Comparison of ENCODE assay signal across 1 cellular context in the genomic region with DNA sequence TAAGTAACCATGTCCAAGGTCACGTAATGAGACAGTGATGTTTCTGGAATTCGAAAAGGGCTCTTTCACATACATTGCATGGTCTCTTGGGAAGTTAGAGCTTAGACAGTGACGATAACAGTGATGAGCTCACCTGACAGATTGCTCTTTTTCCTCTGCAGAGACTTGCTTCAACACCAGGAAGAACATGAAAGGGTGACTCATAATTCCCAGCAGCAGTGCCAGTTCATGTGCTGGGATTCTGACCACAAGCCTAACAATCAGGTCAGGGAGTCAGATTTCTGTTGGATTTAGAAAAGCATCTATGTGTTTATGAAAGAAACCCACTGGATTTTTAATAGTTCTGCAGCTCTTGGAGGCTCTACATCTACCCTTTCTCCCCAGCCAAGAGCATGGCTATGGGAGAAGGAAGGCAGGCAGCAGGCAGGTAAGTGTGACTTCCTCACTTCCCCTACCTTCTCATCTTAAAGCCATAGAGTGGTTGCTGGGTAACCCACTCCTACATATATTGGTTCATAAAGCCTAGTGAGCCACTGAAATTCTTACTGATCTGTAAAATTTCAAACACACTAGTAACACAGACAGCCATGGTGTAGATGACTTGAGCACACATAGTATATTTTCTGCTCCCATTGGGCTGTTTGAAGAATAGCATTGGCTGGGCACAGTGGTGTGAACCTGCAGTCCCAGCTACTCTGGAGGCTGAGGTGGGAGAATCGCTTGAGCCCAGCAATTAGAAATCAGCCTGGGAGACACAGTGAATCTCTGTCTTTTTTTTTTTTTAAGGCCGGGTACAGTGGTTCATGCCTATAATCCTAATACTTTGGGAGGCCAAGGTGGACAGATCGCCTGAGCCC.
TF ChIP-seq lines count a peak whose summit lies in the region.

No MANE protein-coding gene starts in this region.

TF ChIP-seq in HEK293, 187 proteins besides CTCF, POLR2A, EP300 and RAD21 (continued from another document and continues in another):
- TF ChIP-seq, protein P1, sequence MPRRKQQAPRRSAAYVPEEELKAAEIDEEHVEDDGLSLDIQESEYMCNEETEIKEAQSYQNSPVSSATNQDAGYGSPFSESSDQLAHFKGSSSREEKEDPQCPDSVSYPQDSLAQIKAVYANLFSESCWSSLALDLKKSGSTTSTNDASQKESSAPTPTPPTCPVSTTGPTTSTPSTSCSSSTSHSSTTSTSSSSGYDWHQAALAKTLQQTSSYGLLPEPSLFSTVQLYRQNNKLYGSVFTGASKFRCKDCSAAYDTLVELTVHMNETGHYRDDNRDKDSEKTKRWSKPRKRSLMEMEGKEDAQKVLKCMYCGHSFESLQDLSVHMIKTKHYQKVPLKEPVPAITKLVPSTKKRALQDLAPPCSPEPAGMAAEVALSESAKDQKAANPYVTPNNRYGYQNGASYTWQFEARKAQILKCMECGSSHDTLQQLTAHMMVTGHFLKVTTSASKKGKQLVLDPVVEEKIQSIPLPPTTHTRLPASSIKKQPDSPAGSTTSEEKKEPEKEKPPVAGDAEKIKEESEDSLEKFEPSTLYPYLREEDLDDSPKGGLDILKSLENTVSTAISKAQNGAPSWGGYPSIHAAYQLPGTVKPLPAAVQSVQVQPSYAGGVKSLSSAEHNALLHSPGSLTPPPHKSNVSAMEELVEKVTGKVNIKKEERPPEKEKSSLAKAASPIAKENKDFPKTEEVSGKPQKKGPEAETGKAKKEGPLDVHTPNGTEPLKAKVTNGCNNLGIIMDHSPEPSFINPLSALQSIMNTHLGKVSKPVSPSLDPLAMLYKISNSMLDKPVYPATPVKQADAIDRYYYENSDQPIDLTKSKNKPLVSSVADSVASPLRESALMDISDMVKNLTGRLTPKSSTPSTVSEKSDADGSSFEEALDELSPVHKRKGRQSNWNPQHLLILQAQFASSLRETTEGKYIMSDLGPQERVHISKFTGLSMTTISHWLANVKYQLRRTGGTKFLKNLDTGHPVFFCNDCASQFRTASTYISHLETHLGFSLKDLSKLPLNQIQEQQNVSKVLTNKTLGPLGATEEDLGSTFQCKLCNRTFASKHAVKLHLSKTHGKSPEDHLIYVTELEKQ (tag by site-specific recombination; IDR thresholded peaks at IDR 0.05; ENCODE audit: borderline replicate concordance): peak; percentile 52; the same call in 1 of the 2 replicates
- no peak for TF ChIP-seq ZNF121 (tag by site-specific recombination; IDR thresholded peaks at IDR 0.05)
- TF ChIP-seq ZNF623 (tag by site-specific recombination; IDR thresholded peaks at IDR 0.05): 0 out of 2 replicates have a peak, but pooled peaks have one; percentile 9
- peak; percentile 39; the same call in 1 of the 2 replicates for TF ChIP-seq ZXDB (tag by site-specific recombination; IDR thresholded peaks at IDR 0.05)
- peak; percentile 46; the same call in 1 of the 2 replicates for TF ChIP-seq ZNF24 (tag by site-specific recombination; IDR thresholded peaks at IDR 0.05)
- TF ChIP-seq, protein P2, sequence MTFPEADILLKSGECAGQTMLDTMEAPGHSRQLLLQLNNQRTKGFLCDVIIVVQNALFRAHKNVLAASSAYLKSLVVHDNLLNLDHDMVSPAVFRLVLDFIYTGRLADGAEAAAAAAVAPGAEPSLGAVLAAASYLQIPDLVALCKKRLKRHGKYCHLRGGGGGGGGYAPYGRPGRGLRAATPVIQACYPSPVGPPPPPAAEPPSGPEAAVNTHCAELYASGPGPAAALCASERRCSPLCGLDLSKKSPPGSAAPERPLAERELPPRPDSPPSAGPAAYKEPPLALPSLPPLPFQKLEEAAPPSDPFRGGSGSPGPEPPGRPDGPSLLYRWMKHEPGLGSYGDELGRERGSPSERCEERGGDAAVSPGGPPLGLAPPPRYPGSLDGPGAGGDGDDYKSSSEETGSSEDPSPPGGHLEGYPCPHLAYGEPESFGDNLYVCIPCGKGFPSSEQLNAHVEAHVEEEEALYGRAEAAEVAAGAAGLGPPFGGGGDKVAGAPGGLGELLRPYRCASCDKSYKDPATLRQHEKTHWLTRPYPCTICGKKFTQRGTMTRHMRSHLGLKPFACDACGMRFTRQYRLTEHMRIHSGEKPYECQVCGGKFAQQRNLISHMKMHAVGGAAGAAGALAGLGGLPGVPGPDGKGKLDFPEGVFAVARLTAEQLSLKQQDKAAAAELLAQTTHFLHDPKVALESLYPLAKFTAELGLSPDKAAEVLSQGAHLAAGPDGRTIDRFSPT (tag by site-specific recombination; IDR thresholded peaks at IDR 0.05): peak; percentile 77
- TF ChIP-seq RBAK (tag by site-specific recombination; IDR thresholded peaks at IDR 0.05): 0 out of 2 replicates have a peak, but pooled peaks have one; percentile 20
- TF ChIP-seq KLF8 (tag by site-specific recombination; IDR thresholded peaks at IDR 0.05): peak; percentile 66
- TF ChIP-seq ZNF660 (tag by site-specific recombination; IDR thresholded peaks at IDR 0.05): peak; percentile 72
- TF ChIP-seq ZNF561 (tag by site-specific recombination; IDR thresholded peaks at IDR 0.05; ENCODE audit: borderline replicate concordance): 0 out of 2 replicates have a peak, but pooled peaks have one; percentile 74
- TF ChIP-seq, protein P3, sequence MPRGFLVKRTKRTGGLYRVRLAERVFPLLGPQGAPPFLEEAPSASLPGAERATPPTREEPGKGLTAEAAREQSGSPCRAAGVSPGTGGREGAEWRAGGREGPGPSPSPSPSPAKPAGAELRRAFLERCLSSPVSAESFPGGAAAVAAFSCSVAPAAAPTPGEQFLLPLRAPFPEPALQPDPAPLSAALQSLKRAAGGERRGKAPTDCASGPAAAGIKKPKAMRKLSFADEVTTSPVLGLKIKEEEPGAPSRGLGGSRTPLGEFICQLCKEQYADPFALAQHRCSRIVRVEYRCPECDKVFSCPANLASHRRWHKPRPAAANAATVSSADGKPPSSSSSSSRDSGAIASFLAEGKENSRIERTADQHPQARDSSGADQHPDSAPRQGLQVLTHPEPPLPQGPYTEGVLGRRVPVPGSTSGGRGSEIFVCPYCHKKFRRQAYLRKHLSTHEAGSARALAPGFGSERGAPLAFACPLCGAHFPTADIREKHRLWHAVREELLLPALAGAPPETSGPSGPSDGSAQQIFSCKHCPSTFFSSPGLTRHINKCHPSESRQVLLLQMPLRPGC (tag by site-specific recombination; IDR thresholded peaks at IDR 0.05): peak; percentile 95
- TF ChIP-seq, protein P4, sequence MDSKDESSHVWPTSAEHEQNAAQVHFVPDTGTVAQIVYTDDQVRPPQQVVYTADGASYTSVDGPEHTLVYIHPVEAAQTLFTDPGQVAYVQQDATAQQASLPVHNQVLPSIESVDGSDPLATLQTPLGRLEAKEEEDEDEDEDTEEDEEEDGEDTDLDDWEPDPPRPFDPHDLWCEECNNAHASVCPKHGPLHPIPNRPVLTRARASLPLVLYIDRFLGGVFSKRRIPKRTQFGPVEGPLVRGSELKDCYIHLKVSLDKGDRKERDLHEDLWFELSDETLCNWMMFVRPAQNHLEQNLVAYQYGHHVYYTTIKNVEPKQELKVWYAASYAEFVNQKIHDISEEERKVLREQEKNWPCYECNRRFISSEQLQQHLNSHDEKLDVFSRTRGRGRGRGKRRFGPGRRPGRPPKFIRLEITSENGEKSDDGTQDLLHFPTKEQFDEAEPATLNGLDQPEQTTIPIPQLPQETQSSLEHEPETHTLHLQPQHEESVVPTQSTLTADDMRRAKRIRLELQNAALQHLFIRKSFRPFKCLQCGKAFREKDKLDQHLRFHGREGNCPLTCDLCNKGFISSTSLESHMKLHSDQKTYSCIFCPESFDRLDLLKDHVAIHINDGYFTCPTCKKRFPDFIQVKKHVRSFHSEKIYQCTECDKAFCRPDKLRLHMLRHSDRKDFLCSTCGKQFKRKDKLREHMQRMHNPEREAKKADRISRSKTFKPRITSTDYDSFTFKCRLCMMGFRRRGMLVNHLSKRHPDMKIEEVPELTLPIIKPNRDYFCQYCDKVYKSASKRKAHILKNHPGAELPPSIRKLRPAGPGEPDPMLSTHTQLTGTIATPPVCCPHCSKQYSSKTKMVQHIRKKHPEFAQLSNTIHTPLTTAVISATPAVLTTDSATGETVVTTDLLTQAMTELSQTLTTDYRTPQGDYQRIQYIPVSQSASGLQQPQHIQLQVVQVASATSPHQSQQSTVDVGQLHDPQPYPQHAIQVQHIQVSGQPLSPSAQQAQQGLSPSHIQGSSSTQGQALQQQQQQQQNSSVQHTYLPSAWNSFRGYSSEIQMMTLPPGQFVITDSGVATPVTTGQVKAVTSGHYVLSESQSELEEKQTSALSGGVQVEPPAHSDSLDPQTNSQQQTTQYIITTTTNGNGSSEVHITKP (tag by site-specific recombination; IDR thresholded peaks at IDR 0.05): 0 out of 2 replicates have a peak, but pooled peaks have one; percentile 18
- TF ChIP-seq FEZF1 (tag by site-specific recombination; IDR thresholded peaks at IDR 0.05): peak; percentile 92
- peak; percentile 38; the same call in 1 of the 2 replicates for TF ChIP-seq OSR2 (tag by site-specific recombination; IDR thresholded peaks at IDR 0.05)
- TF ChIP-seq, protein P5, sequence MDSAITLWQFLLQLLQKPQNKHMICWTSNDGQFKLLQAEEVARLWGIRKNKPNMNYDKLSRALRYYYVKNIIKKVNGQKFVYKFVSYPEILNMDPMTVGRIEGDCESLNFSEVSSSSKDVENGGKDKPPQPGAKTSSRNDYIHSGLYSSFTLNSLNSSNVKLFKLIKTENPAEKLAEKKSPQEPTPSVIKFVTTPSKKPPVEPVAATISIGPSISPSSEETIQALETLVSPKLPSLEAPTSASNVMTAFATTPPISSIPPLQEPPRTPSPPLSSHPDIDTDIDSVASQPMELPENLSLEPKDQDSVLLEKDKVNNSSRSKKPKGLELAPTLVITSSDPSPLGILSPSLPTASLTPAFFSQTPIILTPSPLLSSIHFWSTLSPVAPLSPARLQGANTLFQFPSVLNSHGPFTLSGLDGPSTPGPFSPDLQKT (IDR thresholded peaks at IDR 0.05; ENCODE audit: borderline replicate concordance, low read depth, low read length): no peak
- TF ChIP-seq, protein P6, sequence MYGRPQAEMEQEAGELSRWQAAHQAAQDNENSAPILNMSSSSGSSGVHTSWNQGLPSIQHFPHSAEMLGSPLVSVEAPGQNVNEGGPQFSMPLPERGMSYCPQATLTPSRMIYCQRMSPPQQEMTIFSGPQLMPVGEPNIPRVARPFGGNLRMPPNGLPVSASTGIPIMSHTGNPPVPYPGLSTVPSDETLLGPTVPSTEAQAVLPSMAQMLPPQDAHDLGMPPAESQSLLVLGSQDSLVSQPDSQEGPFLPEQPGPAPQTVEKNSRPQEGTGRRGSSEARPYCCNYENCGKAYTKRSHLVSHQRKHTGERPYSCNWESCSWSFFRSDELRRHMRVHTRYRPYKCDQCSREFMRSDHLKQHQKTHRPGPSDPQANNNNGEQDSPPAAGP (tag by site-specific recombination; IDR thresholded peaks at IDR 0.05): 0 out of 2 replicates have a peak, but pooled peaks have one; percentile 23
- no peak for TF ChIP-seq ZNF2 (tag by site-specific recombination; IDR thresholded peaks at IDR 0.05)
- TF ChIP-seq ZEB2 (tag by site-specific recombination; IDR thresholded peaks at IDR 0.05): peak; percentile 95
- TF ChIP-seq SP3 (tag by site-specific recombination; IDR thresholded peaks at IDR 0.05): no peak
- no peak for TF ChIP-seq ZNF311 (tag by site-specific recombination; IDR thresholded peaks at IDR 0.05; ENCODE audit: borderline replicate concordance)
- TF ChIP-seq, protein P7, sequence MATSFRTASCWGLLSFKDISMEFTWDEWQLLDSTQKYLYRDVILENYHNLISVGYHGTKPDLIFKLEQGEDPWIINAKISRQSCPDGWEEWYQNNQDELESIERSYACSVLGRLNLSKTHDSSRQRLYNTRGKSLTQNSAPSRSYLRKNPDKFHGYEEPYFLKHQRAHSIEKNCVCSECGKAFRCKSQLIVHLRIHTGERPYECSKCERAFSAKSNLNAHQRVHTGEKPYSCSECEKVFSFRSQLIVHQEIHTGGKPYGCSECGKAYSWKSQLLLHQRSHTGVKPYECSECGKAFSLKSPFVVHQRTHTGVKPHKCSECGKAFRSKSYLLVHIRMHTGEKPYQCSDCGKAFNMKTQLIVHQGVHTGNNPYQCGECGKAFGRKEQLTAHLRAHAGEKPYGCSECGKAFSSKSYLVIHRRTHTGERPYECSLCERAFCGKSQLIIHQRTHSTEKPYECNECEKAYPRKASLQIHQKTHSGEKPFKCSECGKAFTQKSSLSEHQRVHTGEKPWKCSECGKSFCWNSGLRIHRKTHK (tag by site-specific recombination; IDR thresholded peaks at IDR 0.05): no peak
- TF ChIP-seq, protein P8, sequence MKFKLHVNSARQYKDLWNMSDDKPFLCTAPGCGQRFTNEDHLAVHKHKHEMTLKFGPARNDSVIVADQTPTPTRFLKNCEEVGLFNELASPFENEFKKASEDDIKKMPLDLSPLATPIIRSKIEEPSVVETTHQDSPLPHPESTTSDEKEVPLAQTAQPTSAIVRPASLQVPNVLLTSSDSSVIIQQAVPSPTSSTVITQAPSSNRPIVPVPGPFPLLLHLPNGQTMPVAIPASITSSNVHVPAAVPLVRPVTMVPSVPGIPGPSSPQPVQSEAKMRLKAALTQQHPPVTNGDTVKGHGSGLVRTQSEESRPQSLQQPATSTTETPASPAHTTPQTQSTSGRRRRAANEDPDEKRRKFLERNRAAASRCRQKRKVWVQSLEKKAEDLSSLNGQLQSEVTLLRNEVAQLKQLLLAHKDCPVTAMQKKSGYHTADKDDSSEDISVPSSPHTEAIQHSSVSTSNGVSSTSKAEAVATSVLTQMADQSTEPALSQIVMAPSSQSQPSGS (tag by site-specific recombination; IDR thresholded peaks at IDR 0.05; ENCODE audit: low read depth): peak; percentile 64
- TF ChIP-seq, protein P9, sequence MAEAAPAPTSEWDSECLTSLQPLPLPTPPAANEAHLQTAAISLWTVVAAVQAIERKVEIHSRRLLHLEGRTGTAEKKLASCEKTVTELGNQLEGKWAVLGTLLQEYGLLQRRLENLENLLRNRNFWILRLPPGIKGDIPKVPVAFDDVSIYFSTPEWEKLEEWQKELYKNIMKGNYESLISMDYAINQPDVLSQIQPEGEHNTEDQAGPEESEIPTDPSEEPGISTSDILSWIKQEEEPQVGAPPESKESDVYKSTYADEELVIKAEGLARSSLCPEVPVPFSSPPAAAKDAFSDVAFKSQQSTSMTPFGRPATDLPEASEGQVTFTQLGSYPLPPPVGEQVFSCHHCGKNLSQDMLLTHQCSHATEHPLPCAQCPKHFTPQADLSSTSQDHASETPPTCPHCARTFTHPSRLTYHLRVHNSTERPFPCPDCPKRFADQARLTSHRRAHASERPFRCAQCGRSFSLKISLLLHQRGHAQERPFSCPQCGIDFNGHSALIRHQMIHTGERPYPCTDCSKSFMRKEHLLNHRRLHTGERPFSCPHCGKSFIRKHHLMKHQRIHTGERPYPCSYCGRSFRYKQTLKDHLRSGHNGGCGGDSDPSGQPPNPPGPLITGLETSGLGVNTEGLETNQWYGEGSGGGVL (tag by site-specific recombination; IDR thresholded peaks at IDR 0.05): 0 out of 2 replicates have a peak, but pooled peaks have one; percentile 35
- peak; percentile 98 for TF ChIP-seq GFI1B (tag by site-specific recombination; IDR thresholded peaks at IDR 0.05)
- 0 out of 2 replicates have a peak, but pooled peaks have one; percentile 52 for TF ChIP-seq ZNF10 (tag by site-specific recombination; IDR thresholded peaks at IDR 0.05)
- no peak for TF ChIP-seq GLI4 (tag by site-specific recombination; IDR thresholded peaks at IDR 0.05)
- TF ChIP-seq, protein P10, sequence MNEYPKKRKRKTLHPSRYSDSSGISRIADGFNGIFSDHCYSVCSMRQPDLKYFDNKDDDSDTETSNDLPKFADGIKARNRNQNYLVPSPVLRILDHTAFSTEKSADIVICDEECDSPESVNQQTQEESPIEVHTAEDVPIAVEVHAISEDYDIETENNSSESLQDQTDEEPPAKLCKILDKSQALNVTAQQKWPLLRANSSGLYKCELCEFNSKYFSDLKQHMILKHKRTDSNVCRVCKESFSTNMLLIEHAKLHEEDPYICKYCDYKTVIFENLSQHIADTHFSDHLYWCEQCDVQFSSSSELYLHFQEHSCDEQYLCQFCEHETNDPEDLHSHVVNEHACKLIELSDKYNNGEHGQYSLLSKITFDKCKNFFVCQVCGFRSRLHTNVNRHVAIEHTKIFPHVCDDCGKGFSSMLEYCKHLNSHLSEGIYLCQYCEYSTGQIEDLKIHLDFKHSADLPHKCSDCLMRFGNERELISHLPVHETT (tag by site-specific recombination; IDR thresholded peaks at IDR 0.05): peak; percentile 44; the same call in 1 of the 2 replicates
- 0 out of 2 replicates have a peak, but pooled peaks have one; percentile 19 for TF ChIP-seq ZFP37 (tag by site-specific recombination; IDR thresholded peaks at IDR 0.05)
- TF ChIP-seq ZNF366 (tag by site-specific recombination; conservative IDR thresholded peaks at IDR 0.05): peak; percentile 94
